19 cellular contexts compared by ENCODE assay signal in genomic region chr13:110368408-110368807, GRCh38.
DNase-seq lines count a peak whose midpoint lies in the region; ATAC-seq and TF ChIP-seq lines count a peak whose summit lies in the region.
"Had no signal": no experiment of that assay in that cellular context is flagged by ENCODE, and none has a peak within 500 bp of the region (broad histone marks: within the 10 kb centered on the region; RNA-seq: fewer than 3 reads in every experiment).

No MANE protein-coding gene starts in this region.

- TF ChIP-seq CTCF in brain microvascular endothelial cell (IDR thresholded peaks at IDR 0.05; ENCODE audit: low read depth, low read length, missing control alignments) (no peak), smooth muscle cell (IDR thresholded peaks at IDR 0.05; ENCODE audit: borderline replicate concordance, insufficient read depth, poor library complexity, severe bottlenecking) (no peak), glutamatergic neuron (IDR thresholded peaks at IDR 0.05; ENCODE audit: partially characterized antibody, unreplicated experiment) (no peak), osteoblast (IDR thresholded peaks at IDR 0.05; ENCODE audit: extremely low read depth, low read depth, low read length) (no peak)

- H3K27ac ChIP-seq in brain microvascular endothelial cell = peak overlapping the region; percentile 20
- H3K27ac ChIP-seq in smooth muscle cell (ENCODE audit: low read depth) = peak overlapping the region; percentile 97
- H3K27ac ChIP-seq in osteoblast (ENCODE audit: low read depth, low read length) = no peak overlapping the region
- H3K27ac ChIP-seq: HL-60 had no signal

- H3K27me3 ChIP-seq in brain microvascular endothelial cell (replicated peaks) (no peaks in the 10 kb centered on the region), smooth muscle cell (ENCODE audit: low read depth) (no peaks in the 10 kb centered on the region), osteoblast (ENCODE audit: insufficient read depth, low read length) (no peaks in the 10 kb centered on the region)

- H3K4me2 ChIP-seq in smooth muscle cell = no peak overlapping the region
- H3K4me2 ChIP-seq in osteoblast (ENCODE audit: insufficient read depth, low read length) = no peak overlapping the region

- H3K4me3 ChIP-seq in brain microvascular endothelial cell (ENCODE audit: low read depth, low read length) = no peak overlapping the region
- H3K4me3 ChIP-seq in smooth muscle cell = no peak overlapping the region
- no peak overlapping the region for H3K4me3 ChIP-seq in osteoblast (ENCODE audit: insufficient read depth, low read length)
- H3K4me3 ChIP-seq: HAP-1 had no signal

- H3K27me3 Mint-ChIP-seq in glutamatergic neuron (ENCODE audit: unreplicated experiment) = no peaks in the 10 kb centered on the region
- H3K27me3 Mint-ChIP-seq in natural killer cell treated with Interleukin-12 subunit alpha and Interleukin-12 subunit beta and Interleukin-15 and Interleukin-18, amount 100 ng/mL, for 72 hours = peaks cover 10 to 22% of the 10 kb centered on the region in 2 donors

- no peak for ATAC-seq in natural killer cell treated with Interleukin-12 subunit alpha and Interleukin-12 subunit beta and Interleukin-15 and Interleukin-18, amount 100 ng/mL, for 72 hours

- H2AFZ ChIP-seq in smooth muscle cell (ENCODE audit: low read depth) = no peak overlapping the region
- no peak overlapping the region for H2AFZ ChIP-seq in osteoblast (ENCODE audit: low read length)

- no peak overlapping the region for H3K9ac ChIP-seq in smooth muscle cell (ENCODE audit: low read depth)

- H3K79me2 ChIP-seq in smooth muscle cell (ENCODE audit: low read depth) (peaks cover 100% of the 10 kb centered on the region), osteoblast (ENCODE audit: insufficient read depth, low read length) (peaks cover 12% of the 10 kb centered on the region)

- H4K20me1 ChIP-seq in smooth muscle cell (ENCODE audit: low read depth) = peaks cover 39% of the 10 kb centered on the region
- no peaks in the 10 kb centered on the region for H4K20me1 ChIP-seq in osteoblast (ENCODE audit: insufficient read depth, low read length)

- H3K9me3 ChIP-seq in smooth muscle cell (replicated peaks; ENCODE audit: low read depth) = no peaks in the 10 kb centered on the region
- H3K9me3 ChIP-seq in osteoblast (ENCODE audit: low read depth, low read length) = no peaks in the 10 kb centered on the region
- H3K9me3 ChIP-seq: HAP-1 had no signal

- no peak overlapping the region for H3K27ac Mint-ChIP-seq in glutamatergic neuron (ENCODE audit: unreplicated experiment)
- H3K27ac Mint-ChIP-seq in natural killer cell treated with Interleukin-12 subunit alpha and Interleukin-12 subunit beta and Interleukin-15 and Interleukin-18, amount 100 ng/mL, for 72 hours = no peak overlapping the region

- no peak overlapping the region for H3K4me3 Mint-ChIP-seq in glutamatergic neuron (ENCODE audit: unreplicated experiment)
- H3K4me3 Mint-ChIP-seq in natural killer cell treated with Interleukin-12 subunit alpha and Interleukin-12 subunit beta and Interleukin-15 and Interleukin-18, amount 100 ng/mL, for 72 hours = no peak overlapping the region

- WGBS in smooth muscle cell (ENCODE audit: low lambda C conversion rate) = 47% methylated on average over 2 of the region's 2 CpGs

- peaks cover 19% of the 10 kb centered on the region for H3K4me1 ChIP-seq in smooth muscle cell (ENCODE audit: low read depth)
- H3K4me1 ChIP-seq in osteoblast (ENCODE audit: insufficient read depth, low read length) = peaks cover 6% of the 10 kb centered on the region
- H3K4me1 ChIP-seq: HAP-1 had no signal

- peaks cover 56% of the 10 kb centered on the region for H3F3A ChIP-seq in smooth muscle cell (ENCODE audit: low read depth)

- in situ Hi-C loops in brain microvascular endothelial cell (cut with HindIII; ENCODE audit: low pct_ligation_motif_present, low sequenced_read_pairs) = no loop called here

- H3K4me1 Mint-ChIP-seq in glutamatergic neuron (ENCODE audit: low read depth, unreplicated experiment) = peaks cover 5% of the 10 kb centered on the region
- no peaks in the 10 kb centered on the region for H3K4me1 Mint-ChIP-seq in natural killer cell treated with Interleukin-12 subunit alpha and Interleukin-12 subunit beta and Interleukin-15 and Interleukin-18, amount 100 ng/mL, for 72 hours (ENCODE audit: low read depth in 2 of 2)

- H3K36me3 Mint-ChIP-seq in glutamatergic neuron (ENCODE audit: unreplicated experiment) = no peaks in the 10 kb centered on the region
- no peaks in the 10 kb centered on the region for H3K36me3 Mint-ChIP-seq in natural killer cell treated with Interleukin-12 subunit alpha and Interleukin-12 subunit beta and Interleukin-15 and Interleukin-18, amount 100 ng/mL, for 72 hours

- no peaks in the 10 kb centered on the region for H3K9me3 Mint-ChIP-seq in glutamatergic neuron (ENCODE audit: unreplicated experiment)
- no peaks in the 10 kb centered on the region for H3K9me3 Mint-ChIP-seq in natural killer cell treated with Interleukin-12 subunit alpha and Interleukin-12 subunit beta and Interleukin-15 and Interleukin-18, amount 100 ng/mL, for 72 hours

- peaks cover 32% of the 10 kb centered on the region for H3K36me3 ChIP-seq in brain microvascular endothelial cell (replicated peaks)
- no peaks in the 10 kb centered on the region for H3K36me3 ChIP-seq in smooth muscle cell (ENCODE audit: low read depth)
- peaks cover 15% of the 10 kb centered on the region for H3K36me3 ChIP-seq in osteoblast (ENCODE audit: insufficient read depth, low read length)
- H3K36me3 ChIP-seq: HAP-1 had no signal

- DNase-seq in OCI-M1 (lab: John Stamatoyannopoulos, UW) = peak; percentile 46
- no peak for DNase-seq in brain microvascular endothelial cell
- DNase-seq in kidney glomerular epithelial cell (lab: John Stamatoyannopoulos, UW) = peak; percentile 32
- no peak for DNase-seq in smooth muscle cell (lab: John Stamatoyannopoulos, UW; ENCODE audit: unreplicated experiment)
- DNase-seq in cerebellar cortex (ENCODE audit: low spot score) = no peak
- no peak for DNase-seq in glutamatergic neuron
- DNase-seq in osteoblast (ENCODE audit: insufficient read length, low spot score, missing footprints) = no peak
- DNase-seq in natural killer cell treated with Interleukin-12 subunit alpha and Interleukin-12 subunit beta and Interleukin-15 and Interleukin-18, amount 100 ng/mL, for 72 hours (ENCODE audit: low spot score) = no peak
- DNase-seq: C1 segment of cervical spinal cord, DMS 273 treated with DMSO at 0.1 percent for 48 hours, GF-D8, NCI-H1417 treated with DMSO at 0.1 percent for 48 hours, NCI-H2029, NCI-H2171, NCI-H446, NCI-H69, RPMI8226 had no signal

Comparison
In these comparisons a context has a peak if more than half of its experiments do, and no peak if none do; other contexts are left out.
1. DNase-seq: peak in OCI-M1 (single experiment) and kidney glomerular epithelial cell (single experiment); none in brain microvascular endothelial cell (single experiment), smooth muscle cell (single experiment), cerebellar cortex (single experiment), glutamatergic neuron (single experiment), osteoblast (single experiment) and natural killer cell treated with Interleukin-12 subunit alpha and Interleukin-12 subunit beta and Interleukin-15 and Interleukin-18, amount 100 ng/mL, for 72 hours (single experiment).